ENCODE assay signal across 18 cellular contexts in genomic region chr3:95088464-95088863, GRCh38.
A peak's percentile ranks its signal among the peaks of the same experiment; 100 is the strongest.
DNase-seq lines count a peak whose midpoint lies in the region; ATAC-seq, FAIRE-seq and TF ChIP-seq lines count a peak whose summit lies in the region.
"Had no signal": no experiment of that assay in that cellular context is flagged by ENCODE, and none has a peak within 500 bp of the region (broad histone marks: within the 10 kb centered on the region; RNA-seq: fewer than 3 reads in every experiment).

No MANE protein-coding gene starts in this region.

- no peak overlapping the region for H2BK20ac ChIP-seq in H9 (ENCODE audit: low read depth, low read length, poor library complexity, severe bottlenecking)
- no peak overlapping the region for H2BK20ac ChIP-seq in H1 (ENCODE audit: low read length)

- no peaks in the 10 kb centered on the region for H3K79me1 ChIP-seq in H9 (ENCODE audit: insufficient read depth, low read depth, low read length, poor library complexity, severe bottlenecking)
- no peaks in the 10 kb centered on the region for H3K79me1 ChIP-seq in H1 (ENCODE audit: low read depth, low read length)
- H3K79me1 ChIP-seq in mesendoderm (ENCODE audit: low read length) = no peaks in the 10 kb centered on the region

- H3K36me3 ChIP-seq in H1 (ENCODE audit: control insufficient read depth in 2 of 4, insufficient read depth in 4 of 4, low read length in 3 of 4) (no peaks in the 10 kb centered on the region), iPS DF 6.9 (ENCODE audit: control insufficient read depth, insufficient read depth, low read length) (no peaks in the 10 kb centered on the region), mesendoderm (ENCODE audit: control insufficient read depth, insufficient read depth, low read length) (no peaks in the 10 kb centered on the region)

- peak; percentile 4 to 30; a peak in 2 of 4 replicates for TF ChIP-seq RAD21 in H1 (IDR thresholded peaks at IDR 0.05 in 1 of 2, conservative IDR thresholded peaks at IDR 0.05 in 1 of 2; ENCODE audit: low read depth in 2 of 2, low read length in 2 of 2)

- H3K4ac ChIP-seq in H9 (ENCODE audit: low read depth, low read length) (no peak overlapping the region), H1 (replicated peaks; ENCODE audit: insufficient read length, low read depth, low read length) (no peak overlapping the region), mesendoderm (ENCODE audit: low read depth, low read length) (no peak overlapping the region)

- H2AK5ac ChIP-seq in H9 (ENCODE audit: insufficient read length, low read length) = no peak overlapping the region
- no peak overlapping the region for H2AK5ac ChIP-seq in H1 (ENCODE audit: low read depth, low read length)
- H2AK5ac ChIP-seq in mesendoderm (ENCODE audit: low read length) = no peak overlapping the region

- H3K79me2 ChIP-seq in H9 (ENCODE audit: insufficient read depth, low read length) = no peaks in the 10 kb centered on the region
- H3K79me2 ChIP-seq in H1 (ENCODE audit: control insufficient read depth in 1 of 2, insufficient read depth in 2 of 2, low read length in 2 of 2) = no peaks in the 10 kb centered on the region
- no peaks in the 10 kb centered on the region for H3K79me2 ChIP-seq in mesendoderm (ENCODE audit: control insufficient read depth, insufficient read depth, low read length)

- H3K4me1 ChIP-seq in H9 (ENCODE audit: insufficient read depth, low read length) = no peaks in the 10 kb centered on the region
- no peaks in the 10 kb centered on the region for H3K4me1 ChIP-seq in H1 (replicated peaks in 1 of 4; ENCODE audit: control insufficient read depth in 3 of 4, insufficient read depth in 4 of 4, low read length in 3 of 4)
- no peaks in the 10 kb centered on the region for H3K4me1 ChIP-seq in iPS DF 6.9 (ENCODE audit: control insufficient read depth, insufficient read depth, low read length)
- H3K4me1 ChIP-seq in mesendoderm (ENCODE audit: control insufficient read depth, low read depth, low read length) = no peaks in the 10 kb centered on the region

- H3K4me3 Mint-ChIP-seq in H9 = no peak overlapping the region
- H3K4me3 Mint-ChIP-seq: CD4-positive, alpha-beta memory T cell had no signal

- CTCF ChIA-PET in H1 (lab: Charles Lee; ENCODE audit: partially characterized antibody) = no interaction called here

- H3T11ph ChIP-seq in H9 (ENCODE audit: low read length) = no peak overlapping the region

- H3K18ac ChIP-seq in H9 (ENCODE audit: insufficient read length, low read depth, low read length) = no peak overlapping the region
- no peak overlapping the region for H3K18ac ChIP-seq in H1 (ENCODE audit: extremely low read depth, low read length)
- H3K18ac ChIP-seq in mesendoderm (ENCODE audit: low read length) = no peak overlapping the region

- no peak overlapping the region for H3K4me2 ChIP-seq in H9 (ENCODE audit: insufficient read depth, insufficient read length, low read length)
- H3K4me2 ChIP-seq in H1 (ENCODE audit: insufficient read depth in 1 of 2, low read depth in 2 of 2, low read length in 2 of 2) = no peak overlapping the region
- no peak overlapping the region for H3K4me2 ChIP-seq in mesendoderm (ENCODE audit: low read length)

- H3K9ac ChIP-seq in H9 (ENCODE audit: extremely low read depth, insufficient read length, low read length) (no peak overlapping the region), H1 (replicated peaks in 1 of 4; ENCODE audit: extremely low read depth in 1 of 4, low read depth in 3 of 4, low read length in 3 of 4) (no peak overlapping the region; a peak in 1 of 7 replicates), mesendoderm (ENCODE audit: low read length) (no peak overlapping the region)

- ATAC-seq in HG02885 (IDR thresholded peaks at IDR 0.05; ENCODE audit: poor library complexity, unreplicated experiment) = no peak
- ATAC-seq: GM12878, HCT116 had no signal

- no peak overlapping the region for H4K91ac ChIP-seq in H9 (ENCODE audit: insufficient read length, low read depth, low read length)
- H4K91ac ChIP-seq in H1 (replicated peaks; ENCODE audit: insufficient read length, low read length) = no peak overlapping the region

- H4K20me1 ChIP-seq in H9 (ENCODE audit: control insufficient read depth, insufficient read depth, insufficient read length) = no peaks in the 10 kb centered on the region
- H4K20me1 ChIP-seq in H1 (replicated peaks in 1 of 2; ENCODE audit: control insufficient read depth in 1 of 2, insufficient read depth in 2 of 2, low read length in 2 of 2) = no peaks in the 10 kb centered on the region

- TF ChIP-seq CTCF in H9 (conservative IDR thresholded peaks at IDR 0.05) (no peak; the same call in 2 of the 3 replicates), H1 (IDR thresholded peaks at IDR 0.05; ENCODE audit: control extremely low read depth in 1 of 3, insufficient read depth in 1 of 3, low read depth in 1 of 3, low read length in 3 of 3) (peak in 1 of 3 experiments; percentile 21; a peak in 1 of 4 replicates)

- H3K23me2 ChIP-seq in H9 (ENCODE audit: insufficient read length, low read depth, low read length, poor library complexity, severe bottlenecking) (no peaks in the 10 kb centered on the region), H1 (ENCODE audit: low read depth, low read length) (no peaks in the 10 kb centered on the region)

- no peak overlapping the region for H3K23ac ChIP-seq in H9 (ENCODE audit: insufficient read length, low read depth, low read length)
- no peak overlapping the region for H3K23ac ChIP-seq in H1 (ENCODE audit: insufficient read length)
- no peak overlapping the region for H3K23ac ChIP-seq in mesendoderm (ENCODE audit: low read length)

- H3K27ac ChIP-seq in H9 (ENCODE audit: insufficient read length, low read depth, low read length) (no peak overlapping the region), H1 (ENCODE audit: low read depth, low read length) (no peak overlapping the region), iPS DF 6.9 (ENCODE audit: low read length) (no peak overlapping the region), mesendoderm (ENCODE audit: low read depth, low read length) (no peak overlapping the region)

- H3K9me3 Mint-ChIP-seq in H9 = no peaks in the 10 kb centered on the region; a peak in 2 of 5 replicates

- H3K14ac ChIP-seq in H9 (ENCODE audit: insufficient read depth, low read length) (no peak overlapping the region), H1 (ENCODE audit: insufficient read length) (no peak overlapping the region)

- no peak overlapping the region for H2AFZ ChIP-seq in H9 (ENCODE audit: low read length)
- H2AFZ ChIP-seq in H1 (ENCODE audit: low read length) = peak overlapping the region; percentile 70; the same call in 1 of the 2 replicates

- POLR2A ChIA-PET in H1 (lab: Charles Lee; ENCODE audit: partially characterized antibody) = no interaction called here

- H3K4me3 ChIP-seq in H1 (ENCODE audit: extremely low read depth in 1 of 4, insufficient read depth in 2 of 4, low read depth in 3 of 4, low read length in 4 of 4) (no peak overlapping the region), iPS DF 6.9 (ENCODE audit: low read length) (no peak overlapping the region), mesendoderm (ENCODE audit: low read length) (no peak overlapping the region)
- H3K4me3 ChIP-seq: GM12878 had no signal

- no peaks in the 10 kb centered on the region for H3K27me3 Mint-ChIP-seq in H9 (ENCODE audit: low read depth)
- H3K27me3 Mint-ChIP-seq: CD4-positive, alpha-beta memory T cell had no signal

- WGBS in H9 (ENCODE audit: extremely low coverage, insufficient read length, low lambda C conversion rate) = no CpG with 5 or more reads among the region's 5 CpGs
- 91% methylated on average over 5 of the region's 5 CpGs; no CpG with 5 or more reads in 1 of the 2 experiments for WGBS in H1 (ENCODE audit: extremely low coverage in 1 of 2, insufficient coverage in 1 of 2, insufficient read length in 1 of 2, insufficient replicate concordance in 2 of 2, low coverage in 1 of 2, low lambda C conversion rate in 2 of 2, missing lambda C conversion rate in 1 of 2), 2 experiments
- WGBS in iPS DF 6.9 (ENCODE audit: insufficient coverage, insufficient read length) = no CpG with 5 or more reads among the region's 5 CpGs
- WGBS in mesendoderm (ENCODE audit: extremely low coverage, insufficient coverage, low lambda C conversion rate) = no CpG with 5 or more reads among the region's 5 CpGs

- peak; percentile 28 for DNase-seq in H9
- no peak for DNase-seq in H1 (ENCODE audit: low read depth in 1 of 2, low spot score in 2 of 2)
- DNase-seq in iPS DF 6.9 (ENCODE audit: low read depth, low spot score) = peak; percentile 1
- DNase-seq in mesendoderm = peak; percentile 37
- DNase-seq in COR-L47 (lab: John Stamatoyannopoulos, UW) = no peak
- no peak for DNase-seq in NOMO-1 treated with DMSO at 0.1 percent for 48 hours (lab: John Stamatoyannopoulos, UW; ENCODE audit: unreplicated experiment)
- no peak for DNase-seq in NCI-H526 (lab: John Stamatoyannopoulos, UW)
- DNase-seq: C1 segment of cervical spinal cord; CD4-positive, alpha-beta memory T cell; DMS 273 treated with DMSO at 0.1 percent for 48 hours; DMS79; EL; GDM1 had no signal

- H4K5ac ChIP-seq in H9 (ENCODE audit: insufficient read length, low read depth, low read length) = no peak overlapping the region
- H4K5ac ChIP-seq in H1 (ENCODE audit: insufficient read length, low read depth, low read length) = no peak overlapping the region
- no peak overlapping the region for H4K5ac ChIP-seq in mesendoderm (ENCODE audit: low read length)

- no peak overlapping the region for H2BK120ac ChIP-seq in H9 (ENCODE audit: low read depth, low read length, poor library complexity, severe bottlenecking)
- no peak overlapping the region for H2BK120ac ChIP-seq in H1 (replicated peaks; ENCODE audit: low read depth, low read length)
- no peak overlapping the region for H2BK120ac ChIP-seq in mesendoderm (ENCODE audit: low read depth, low read length)

- no peaks in the 10 kb centered on the region; a peak in 1 of 7 replicates for H3K36me3 Mint-ChIP-seq in H9 (ENCODE audit: insufficient read depth in 1 of 3, low read depth in 3 of 3)
- H3K36me3 Mint-ChIP-seq: CD4-positive, alpha-beta memory T cell had no signal

- no peak for TF ChIP-seq EP300 in H1 (IDR thresholded peaks at IDR 0.05; ENCODE audit: borderline replicate concordance in 1 of 2, low read depth in 2 of 2, low read length in 2 of 2)

- no peaks in the 10 kb centered on the region for H3K9me3 ChIP-seq in H9 (ENCODE audit: control insufficient read depth, low read depth, low read length)
- no peaks in the 10 kb centered on the region for H3K9me3 ChIP-seq in H1 (ENCODE audit: insufficient read depth in 2 of 2, low read depth in 1 of 2, low read length in 1 of 2)
- no peaks in the 10 kb centered on the region for H3K9me3 ChIP-seq in iPS DF 6.9 (ENCODE audit: control insufficient read depth, insufficient read depth, low read length)

- H2BK12ac ChIP-seq in H9 (ENCODE audit: insufficient read length, low read depth, low read length) = no peak overlapping the region
- no peak overlapping the region for H2BK12ac ChIP-seq in H1 (ENCODE audit: low read depth, low read length)

- no peak overlapping the region for H2BK5ac ChIP-seq in H9 (ENCODE audit: insufficient read length, low read length)
- no peak overlapping the region for H2BK5ac ChIP-seq in H1 (ENCODE audit: low read depth, low read length)
- H2BK5ac ChIP-seq in mesendoderm (ENCODE audit: low read length) = no peak overlapping the region

- no peak for FAIRE-seq in H1 (lab: Jason Lieb, UNC)
- FAIRE-seq: D721Med, GM12878, GM19239 had no signal

- H2BK15ac ChIP-seq in H9 (ENCODE audit: low read depth, low read length) (no peak overlapping the region), H1 (ENCODE audit: low read length) (no peak overlapping the region), mesendoderm (replicated peaks; ENCODE audit: low read depth) (no peak overlapping the region)

- H4K8ac ChIP-seq in H9 (replicated peaks; ENCODE audit: insufficient read length, low read depth, low read length) = no peak overlapping the region
- H4K8ac ChIP-seq in H1 (ENCODE audit: extremely low read depth, insufficient read depth, low read length) = no peak overlapping the region
- no peak overlapping the region for H4K8ac ChIP-seq in mesendoderm (ENCODE audit: low read depth, low read length)

- H3K56ac ChIP-seq in H9 (ENCODE audit: insufficient read length, low read depth, low read length) = no peak overlapping the region
- H3K56ac ChIP-seq in H1 (replicated peaks; ENCODE audit: insufficient read length, low read depth, low read length) = no peak overlapping the region
- H3K56ac ChIP-seq in mesendoderm (ENCODE audit: low read length) = no peak overlapping the region

- H3K27me3 ChIP-seq in H9 (ENCODE audit: insufficient read depth, low read length) (no peaks in the 10 kb centered on the region), H1 (replicated peaks in 1 of 4; ENCODE audit: control insufficient read depth in 3 of 4, extremely low read depth in 1 of 4, insufficient read depth in 3 of 4, low read length in 3 of 4) (no peaks in the 10 kb centered on the region), iPS DF 6.9 (ENCODE audit: control insufficient read depth, insufficient read depth, low read length) (no peaks in the 10 kb centered on the region), mesendoderm (ENCODE audit: insufficient read depth, low read length, poor library complexity) (no peaks in the 10 kb centered on the region)

- no peak for TF ChIP-seq POLR2A in H1 (IDR thresholded peaks at IDR 0.05; ENCODE audit: control extremely low read depth in 1 of 2, low read depth in 2 of 2, low read length in 2 of 2)

- no peak overlapping the region; a peak in 1 of 7 replicates for H3K27ac Mint-ChIP-seq in H9
- H3K27ac Mint-ChIP-seq: CD4-positive, alpha-beta memory T cell had no signal

- H3K4me1 Mint-ChIP-seq in H9 = no peaks in the 10 kb centered on the region
- H3K4me1 Mint-ChIP-seq: CD4-positive, alpha-beta memory T cell had no signal

Comparison
In these comparisons a context has a peak if more than half of its experiments do, and no peak if none do; other contexts are left out.
1. DNase-seq: peak in H9 (single experiment), iPS DF 6.9 (single experiment) and mesendoderm (single experiment); none in H1 (0 of 2), COR-L47 (single experiment), NOMO-1 treated with DMSO at 0.1 percent for 48 hours (single experiment) and NCI-H526 (0 of 2).